In genomic region chr5:31427013-31427783, GRCh38 we compare ENCODE assay signal across 25 cellular contexts.
DNase-seq lines count a peak whose midpoint lies in the region; ATAC-seq and TF ChIP-seq lines count a peak whose summit lies in the region.
"Had no signal": no experiment of that assay in that cellular context is flagged by ENCODE, and none has a peak within 500 bp of the region (broad histone marks: within the 10 kb centered on the region; RNA-seq: fewer than 3 reads in every experiment).

No MANE protein-coding gene starts in this region.

- H3K27ac Mint-ChIP-seq in H9, result peak overlapping the region; percentile 35 to 96 (median 56)
- peak overlapping the region; percentile 14 for H3K27ac Mint-ChIP-seq in T-helper 17 cell
- H3K27ac Mint-ChIP-seq in endothelial cell (ENCODE audit: unreplicated experiment), result peak overlapping the region; percentile 74
- H3K27ac Mint-ChIP-seq: activated CD8-positive, alpha-beta memory T cell treated with anti-CD3 and anti-CD28 coated beads, Interleukin-2, amount 10 ng/mL, durations not matched to agents 7 days and 5 days; activated naive CD8-positive, alpha-beta T cell treated with anti-CD3 and anti-CD28 coated beads, Interleukin-2, amount 10 ng/mL, durations not matched to agents 7 days and 5 days; activated T-helper 1 cell treated with anti-CD3 and anti-CD28 coated beads, Interleukin-12 subunit alpha, Interleukin-12 subunit beta, Interleukin-2, Interleukin-4 antibody, amounts not matched to agents 30 ng/mL and 10 ng/mL and 1 ng/mL, durations not matched to agents 14 hours and 24 hours and 36 hours had no signal

- H2BK12ac ChIP-seq in H9 (ENCODE audit: insufficient read length, low read depth, low read length), result no peak overlapping the region

- H3K23me2 ChIP-seq in H9 (ENCODE audit: insufficient read length, low read depth, low read length, poor library complexity, severe bottlenecking), result no peaks in the 10 kb centered on the region

- no peak overlapping the region for H3K56ac ChIP-seq in H9 (ENCODE audit: insufficient read length, low read depth, low read length)

- no peak overlapping the region for H2BK20ac ChIP-seq in H9 (ENCODE audit: low read depth, low read length, poor library complexity, severe bottlenecking)

- no peak overlapping the region for H4K5ac ChIP-seq in H9 (ENCODE audit: insufficient read length, low read depth, low read length)

- no peak overlapping the region for H2BK5ac ChIP-seq in H9 (ENCODE audit: insufficient read length, low read length)

- WGBS in H9 (ENCODE audit: extremely low coverage, insufficient read length, low lambda C conversion rate), result no CpG with 5 or more reads among the region's 4 CpGs

- no peaks in the 10 kb centered on the region for H3K79me1 ChIP-seq in H9 (ENCODE audit: insufficient read depth, low read depth, low read length, poor library complexity, severe bottlenecking)

- peak overlapping the region; percentile 86 for H3K27ac ChIP-seq in H9 (ENCODE audit: insufficient read length, low read depth, low read length)
- H3K27ac ChIP-seq: body of pancreas, C4-2B, thyroid gland had no signal

- 0 out of 2 replicates have a peak overlapping the region, but pooled peaks have one; percentile 65 for H2BK15ac ChIP-seq in H9 (ENCODE audit: low read depth, low read length)

- H3K79me2 ChIP-seq in H9 (ENCODE audit: insufficient read depth, low read length), result no peaks in the 10 kb centered on the region

- H3K27me3 Mint-ChIP-seq in H9 (ENCODE audit: low read depth) (no peaks in the 10 kb centered on the region), T-helper 17 cell (no peaks in the 10 kb centered on the region), endothelial cell (ENCODE audit: unreplicated experiment) (no peaks in the 10 kb centered on the region)
- H3K27me3 Mint-ChIP-seq: activated CD8-positive, alpha-beta memory T cell treated with anti-CD3 and anti-CD28 coated beads, Interleukin-2, amount 10 ng/mL, durations not matched to agents 7 days and 5 days; activated naive CD8-positive, alpha-beta T cell treated with anti-CD3 and anti-CD28 coated beads, Interleukin-2, amount 10 ng/mL, durations not matched to agents 7 days and 5 days had no signal

- no peak overlapping the region for H4K8ac ChIP-seq in H9 (replicated peaks; ENCODE audit: insufficient read length, low read depth, low read length)

- peaks cover 5 to 41% (median 19%) of the 10 kb centered on the region in 3 experiments; a peak in 6 of 7 replicates for H3K36me3 Mint-ChIP-seq in H9 (ENCODE audit: insufficient read depth in 1 of 3, low read depth in 3 of 3)
- H3K36me3 Mint-ChIP-seq in T-helper 17 cell (ENCODE audit: low read depth), result peaks cover 17% of the 10 kb centered on the region
- peaks cover 14% of the 10 kb centered on the region for H3K36me3 Mint-ChIP-seq in endothelial cell (ENCODE audit: low read depth, unreplicated experiment)

- no peak overlapping the region for H3K9ac ChIP-seq in H9 (ENCODE audit: extremely low read depth, insufficient read length, low read length)

- H3T11ph ChIP-seq in H9 (ENCODE audit: low read length), result no peak overlapping the region

- H4K91ac ChIP-seq in H9 (ENCODE audit: insufficient read length, low read depth, low read length), result no peak overlapping the region

- no peak overlapping the region for H3K4ac ChIP-seq in H9 (ENCODE audit: low read depth, low read length)

- H3K4me3 Mint-ChIP-seq in H9 (no peak overlapping the region; a peak in 1 of 5 replicates), T-helper 17 cell (no peak overlapping the region), endothelial cell (ENCODE audit: unreplicated experiment) (no peak overlapping the region)
- H3K4me3 Mint-ChIP-seq: activated CD8-positive, alpha-beta memory T cell treated with anti-CD3 and anti-CD28 coated beads, Interleukin-2, amount 10 ng/mL, durations not matched to agents 7 days and 5 days; activated naive CD8-positive, alpha-beta T cell treated with anti-CD3 and anti-CD28 coated beads, Interleukin-2, amount 10 ng/mL, durations not matched to agents 7 days and 5 days; activated T-helper 1 cell treated with anti-CD3 and anti-CD28 coated beads, Interleukin-12 subunit alpha, Interleukin-12 subunit beta, Interleukin-2, Interleukin-4 antibody, amounts not matched to agents 30 ng/mL and 10 ng/mL and 1 ng/mL, durations not matched to agents 14 hours and 24 hours and 36 hours; immature natural killer cell had no signal

- H3K9me3 ChIP-seq in H9 (ENCODE audit: control insufficient read depth, low read depth, low read length) (no peaks in the 10 kb centered on the region), T-helper 17 cell (ENCODE audit: control insufficient read depth, low read length, poor library complexity, severe bottlenecking) (no peaks in the 10 kb centered on the region)
- H3K9me3 ChIP-seq: body of pancreas, thyroid gland had no signal

- no peak overlapping the region for H2AK5ac ChIP-seq in H9 (ENCODE audit: insufficient read length, low read length)

- DNase-seq in H9 (no peak), T-helper 17 cell (no peak), endothelial cell (ENCODE audit: low spot score) (no peak), myocyte (ENCODE audit: low read depth) (peak; percentile 48), cerebellar cortex (ENCODE audit: low spot score) (no peak), SW480 (ENCODE audit: low spot score) (no peak), foreskin melanocyte (no peak)
- DNase-seq: activated CD4-positive, alpha-beta T cell treated with anti-CD3 and anti-CD28 coated beads for 48 hours; activated CD8-positive, alpha-beta memory T cell treated with anti-CD3 and anti-CD28 coated beads, Interleukin-2, amount 10 ng/mL, durations not matched to agents 7 days and 5 days; activated naive CD8-positive, alpha-beta T cell treated with anti-CD3 and anti-CD28 coated beads, Interleukin-2, amount 10 ng/mL, durations not matched to agents 7 days and 5 days; body of pancreas; glutamatergic neuron; GOT3; immature natural killer cell; NCI-H1694 treated with DMSO at 0.1 percent for 48 hours; NCI-H226; NCI-H748 treated with DMSO at 0.1 percent for 48 hours; Right ventricle myocardium superior; stimulated activated naive CD4-positive, alpha-beta T cell treated with Interleukin-2 at 50 U/mL for 16 hours; thyroid gland had no signal

- H2BK120ac ChIP-seq in H9 (ENCODE audit: low read depth, low read length, poor library complexity, severe bottlenecking), result no peak overlapping the region

- no peak overlapping the region for H3K18ac ChIP-seq in H9 (ENCODE audit: insufficient read length, low read depth, low read length)

- peak overlapping the region; percentile 86 for H3K23ac ChIP-seq in H9 (ENCODE audit: insufficient read length, low read depth, low read length)

- no peak overlapping the region for H3K14ac ChIP-seq in H9 (ENCODE audit: insufficient read depth, low read length)

- no peak for TF ChIP-seq CTCF in H9 (conservative IDR thresholded peaks at IDR 0.05)
- no peak for TF ChIP-seq CTCF in endothelial cell (IDR thresholded peaks at IDR 0.05; ENCODE audit: unreplicated experiment)

- H3K4me1 ChIP-seq in H9 (ENCODE audit: insufficient read depth, low read length), result peaks cover 10% of the 10 kb centered on the region; the same call in 1 of the 2 replicates
- H3K4me1 ChIP-seq: body of pancreas, thyroid gland had no signal

- no peaks in the 10 kb centered on the region for H3K9me3 Mint-ChIP-seq in H9
- H3K9me3 Mint-ChIP-seq in endothelial cell (ENCODE audit: unreplicated experiment), result no peaks in the 10 kb centered on the region
- H3K9me3 Mint-ChIP-seq: activated naive CD8-positive, alpha-beta T cell treated with anti-CD3 and anti-CD28 coated beads, Interleukin-2, amount 10 ng/mL, durations not matched to agents 7 days and 5 days; activated T-helper 1 cell treated with anti-CD3 and anti-CD28 coated beads, Interleukin-12 subunit alpha, Interleukin-12 subunit beta, Interleukin-2, Interleukin-4 antibody, amounts not matched to agents 30 ng/mL and 10 ng/mL and 1 ng/mL, durations not matched to agents 14 hours and 24 hours and 36 hours; immature natural killer cell had no signal

- no peaks in the 10 kb centered on the region for H4K20me1 ChIP-seq in H9 (ENCODE audit: control insufficient read depth, insufficient read depth, insufficient read length)

- H3K4me1 Mint-ChIP-seq in H9 (peaks cover 20 to 23% of the 10 kb centered on the region in 2 experiments), T-helper 17 cell (peaks cover 13% of the 10 kb centered on the region), endothelial cell (ENCODE audit: unreplicated experiment) (peaks cover 47% of the 10 kb centered on the region)
- H3K4me1 Mint-ChIP-seq: immature natural killer cell had no signal

- no peak overlapping the region for H2AFZ ChIP-seq in H9 (ENCODE audit: low read length)

- H3K4me2 ChIP-seq in H9 (ENCODE audit: insufficient read depth, insufficient read length, low read length), result no peak overlapping the region
- H3K4me2 ChIP-seq: smooth muscle cell had no signal

- H3K27me3 ChIP-seq in H9 (ENCODE audit: insufficient read depth, low read length), result no peaks in the 10 kb centered on the region
- H3K27me3 ChIP-seq: body of pancreas, thyroid gland had no signal

- ATAC-seq in T-helper 17 cell (no peak), HG02759 (IDR thresholded peaks at IDR 0.05; ENCODE audit: unreplicated experiment) (no peak)
- ATAC-seq: activated CD8-positive, alpha-beta memory T cell treated with anti-CD3 and anti-CD28 coated beads, Interleukin-2, amount 10 ng/mL, durations not matched to agents 7 days and 5 days; body of pancreas; K562 had no signal

Comparison
In these comparisons a context has a peak if more than half of its experiments do, and no peak if none do; other contexts are left out.
1. H3K27ac Mint-ChIP-seq: peak in every context shown above with its lines; median percentile 74 in endothelial cell; 56 in H9; 14 in T-helper 17 cell.